ENCODE assay signal across 19 cellular contexts in the genomic region with DNA sequence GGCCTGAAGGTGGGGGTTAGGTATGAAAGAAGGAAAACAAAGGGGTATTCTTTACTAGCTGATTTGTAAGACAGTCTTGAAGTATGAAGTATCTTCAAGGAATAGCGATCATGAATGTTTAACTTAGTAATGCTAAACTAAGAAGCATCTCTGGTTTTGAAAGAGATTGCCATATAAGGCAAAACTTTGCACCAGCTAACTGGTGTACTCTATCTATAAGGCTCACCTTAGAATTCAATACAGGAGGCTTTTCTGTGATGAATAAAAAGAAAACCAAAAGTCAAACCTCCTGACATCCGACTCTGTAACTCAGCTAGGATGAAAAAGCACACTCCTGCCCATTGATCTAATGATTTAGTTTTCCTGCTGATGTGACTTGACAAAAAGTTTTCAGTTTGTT. TPM values are rescaled to one million over a fixed set of nuclear protein-coding genes. Genes with fewer than 3 reads are reported as not detected.
DNase-seq lines count a peak whose midpoint lies in the region; ATAC-seq and TF ChIP-seq lines count a peak whose summit lies in the region.
"Had no signal": no experiment of that assay in that cellular context is flagged by ENCODE, and none has a peak within 500 bp of the region (broad histone marks: within the 10 kb centered on the region; RNA-seq: fewer than 3 reads in every experiment).

No MANE protein-coding gene starts in this region.

- H3K9me3 ChIP-seq in vagina: no peaks in the 10 kb centered on the region
- H3K9me3 ChIP-seq: BLaER1, spleen, stomach had no signal

- no peaks in the 10 kb centered on the region for H3K27me3 ChIP-seq in vagina
- H3K27me3 ChIP-seq: BLaER1, spleen, stomach had no signal

- H3K36me3 ChIP-seq in vagina: no peaks in the 10 kb centered on the region
- H3K36me3 ChIP-seq: BLaER1, stomach had no signal

- no peak for TF ChIP-seq POLR2A in vagina (IDR thresholded peaks at IDR 0.05)

- peak; percentile 69 for ATAC-seq in GM18517 (IDR thresholded peaks at IDR 0.05; ENCODE audit: unreplicated experiment)
- ATAC-seq in GM19438 (IDR thresholded peaks at IDR 0.05; ENCODE audit: low read depth, unreplicated experiment): peak; percentile 75
- peak; percentile 62 for ATAC-seq in HG03432 (IDR thresholded peaks at IDR 0.05; ENCODE audit: unreplicated experiment)

- no peak overlapping the region for H3K27ac ChIP-seq in vagina
- H3K27ac ChIP-seq: BLaER1, epithelial cell of prostate, spleen, stomach had no signal

- peaks cover 20% of the 10 kb centered on the region for H3K4me1 ChIP-seq in vagina
- H3K4me1 ChIP-seq: BLaER1 had no signal

- DNase-seq in kidney glomerular epithelial cell (lab: John Stamatoyannopoulos, UW) (peak; percentile 45), RPMI8226 (no peak), NCI-H1694 treated with DMSO at 0.1 percent for 48 hours (lab: John Stamatoyannopoulos, UW) (no peak), vagina (ENCODE audit: extremely low spot score in 2 of 2) (no peak)
- DNase-seq in activated CD4-positive, alpha-beta T cell treated with anti-CD3 and anti-CD28 coated beads for 1 hour: no peak
- DNase-seq: activated B cell treated with CpG ODN at 0.5 μM for 24 hours, cortex of kidney, midbrain, NCI-H2081, NCI-H748 treated with DMSO at 0.1 percent for 48 hours, occipital lobe, spleen, stomach, T-cell had no signal

- H3K4me3 ChIP-seq in vagina: no peak overlapping the region
- H3K4me3 ChIP-seq: BLaER1, spleen, stomach had no signal

- TF ChIP-seq CTCF in vagina (IDR thresholded peaks at IDR 0.05): no peak

- intact Hi-C loops in vagina (cut with DNase I): no loop called here

RNA-seq across cellular contexts. Expression of a gene that starts 54.7 kb away (rescaled TPM):
- total RNA-seq in vagina: 128 TPM
